In the genomic region with DNA sequence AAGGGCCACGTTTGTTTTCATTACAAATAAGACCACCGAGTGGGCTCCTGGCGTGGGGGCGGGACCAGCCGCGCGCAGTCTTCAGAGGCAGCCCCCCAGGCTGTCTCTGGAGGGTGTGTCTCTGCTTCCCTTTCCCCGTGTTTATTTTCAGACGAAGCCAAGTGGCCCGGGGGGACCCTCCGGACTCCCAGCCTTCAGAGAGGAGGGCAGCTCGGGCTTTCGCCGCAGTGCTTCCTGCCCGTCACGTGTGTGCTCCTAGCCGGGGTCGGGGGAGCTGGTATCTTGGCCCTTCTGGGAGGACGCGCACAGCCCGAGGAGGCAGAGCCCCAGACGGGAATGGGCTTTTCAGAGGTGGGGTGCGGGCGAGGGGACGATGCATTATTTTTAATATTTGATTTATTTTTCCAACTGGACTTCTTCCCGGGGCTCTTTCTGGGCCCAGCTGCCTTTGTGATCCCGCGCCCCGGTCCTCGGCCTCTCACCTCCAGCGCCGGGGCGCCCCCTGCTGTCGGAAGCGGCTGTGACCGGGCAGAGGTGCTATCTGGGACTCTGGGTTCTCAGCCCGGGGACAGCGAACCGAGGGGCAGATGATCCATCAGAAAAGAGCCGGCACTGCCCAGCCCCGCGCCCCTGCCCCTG, we compare ENCODE assay signal across 1 cellular context.
TF ChIP-seq lines count a peak whose summit lies in the region.

No MANE protein-coding gene starts in this region.

TF ChIP-seq in IMR-90, 13 proteins besides CTCF, POLR2A, EP300 and RAD21 (continued from another document):
- TF ChIP-seq, protein P1, sequence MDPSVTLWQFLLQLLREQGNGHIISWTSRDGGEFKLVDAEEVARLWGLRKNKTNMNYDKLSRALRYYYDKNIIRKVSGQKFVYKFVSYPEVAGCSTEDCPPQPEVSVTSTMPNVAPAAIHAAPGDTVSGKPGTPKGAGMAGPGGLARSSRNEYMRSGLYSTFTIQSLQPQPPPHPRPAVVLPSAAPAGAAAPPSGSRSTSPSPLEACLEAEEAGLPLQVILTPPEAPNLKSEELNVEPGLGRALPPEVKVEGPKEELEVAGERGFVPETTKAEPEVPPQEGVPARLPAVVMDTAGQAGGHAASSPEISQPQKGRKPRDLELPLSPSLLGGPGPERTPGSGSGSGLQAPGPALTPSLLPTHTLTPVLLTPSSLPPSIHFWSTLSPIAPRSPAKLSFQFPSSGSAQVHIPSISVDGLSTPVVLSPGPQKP (IDR thresholded peaks at IDR 0.05; ENCODE audit: borderline replicate concordance, low read depth, low read length) = no peak
- TF ChIP-seq BHLHE40 (IDR thresholded peaks at IDR 0.05; ENCODE audit: low read depth, low read length) = no peak
- peak; percentile 86 for TF ChIP-seq SMC3 (IDR thresholded peaks at IDR 0.05; ENCODE audit: low read depth, low read length)
- no peak for TF ChIP-seq MXI1 (IDR thresholded peaks at IDR 0.05; ENCODE audit: borderline replicate concordance, low read depth, low read length)
- TF ChIP-seq FOS (IDR thresholded peaks at IDR 0.05; ENCODE audit: low read depth, low read length) = no peak
- TF ChIP-seq, protein P2, sequence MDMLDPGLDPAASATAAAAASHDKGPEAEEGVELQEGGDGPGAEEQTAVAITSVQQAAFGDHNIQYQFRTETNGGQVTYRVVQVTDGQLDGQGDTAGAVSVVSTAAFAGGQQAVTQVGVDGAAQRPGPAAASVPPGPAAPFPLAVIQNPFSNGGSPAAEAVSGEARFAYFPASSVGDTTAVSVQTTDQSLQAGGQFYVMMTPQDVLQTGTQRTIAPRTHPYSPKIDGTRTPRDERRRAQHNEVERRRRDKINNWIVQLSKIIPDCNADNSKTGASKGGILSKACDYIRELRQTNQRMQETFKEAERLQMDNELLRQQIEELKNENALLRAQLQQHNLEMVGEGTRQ (IDR thresholded peaks at IDR 0.05; ENCODE audit: low read depth, low read length) = no peak
- TF ChIP-seq NFE2L2 (IDR thresholded peaks at IDR 0.05; ENCODE audit: low read depth, low read length) = no peak
- no peak for TF ChIP-seq CEBPB (IDR thresholded peaks at IDR 0.05; ENCODE audit: low read depth, low read length)
